ENCODE assay signal across 8 cellular contexts in the genomic region with DNA sequence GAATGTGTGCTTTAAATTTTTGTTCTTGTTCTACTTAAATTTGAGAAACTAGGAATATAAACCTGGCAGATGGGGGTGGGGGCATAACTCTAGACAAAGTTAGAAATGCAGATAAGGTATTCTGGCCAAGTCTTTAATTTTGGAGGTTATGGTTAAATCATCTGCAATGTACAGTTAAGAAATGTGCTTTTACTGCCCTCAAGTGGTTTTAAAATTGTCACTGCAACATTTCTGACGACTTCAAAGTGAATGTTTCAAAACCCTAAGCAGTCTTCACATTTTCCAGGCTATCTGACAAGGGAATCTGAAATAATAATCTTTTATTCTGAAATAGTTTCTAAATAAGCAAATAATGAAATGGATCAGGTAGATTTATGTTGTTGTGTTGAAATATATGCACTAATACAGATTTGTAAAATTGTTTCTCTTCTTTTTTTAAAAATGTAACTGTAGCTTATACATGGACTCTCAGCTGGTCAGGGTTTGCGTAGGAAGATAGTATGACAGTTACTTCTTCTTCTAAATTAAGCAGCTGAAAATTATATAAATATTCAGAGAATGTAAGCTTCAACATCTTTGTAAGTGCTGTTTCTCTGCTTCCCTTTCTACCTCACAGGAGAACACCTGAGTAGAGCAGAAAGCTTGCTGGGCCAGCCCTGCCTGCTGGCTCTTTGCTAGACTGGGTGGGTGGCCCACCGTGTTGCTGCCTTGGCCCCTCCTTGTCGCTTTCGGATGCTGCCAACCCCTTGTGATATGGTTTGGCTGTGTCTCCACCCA. TPM values are rescaled to one million over a fixed set of nuclear protein-coding genes. Genes with fewer than 3 reads are reported as not detected.
DNase-seq lines count a peak whose midpoint lies in the region; ATAC-seq and TF ChIP-seq lines count a peak whose summit lies in the region.

No MANE protein-coding gene starts in this region.

- peaks cover 0 to 7% (median 0%) of the 10 kb centered on the region in 4 donors for H3K4me1 ChIP-seq in esophagus muscularis mucosa
- peaks cover 0 to 8% of the 10 kb centered on the region in 2 experiments for H3K4me1 ChIP-seq in neutrophil (ENCODE audit: control insufficient read depth in 1 of 2, insufficient read depth in 1 of 2, low read depth in 1 of 2, low read length in 1 of 2)

- no peaks in the 10 kb centered on the region for H3K36me3 ChIP-seq in esophagus muscularis mucosa
- no peaks in the 10 kb centered on the region for H3K36me3 ChIP-seq in neutrophil

- whole genome bisulfite sequencing in esophagus muscularis mucosa, result 51% methylated on average over 5 of the region's 5 CpGs

- H3K27me3 ChIP-seq in esophagus muscularis mucosa, result no peaks in the 10 kb centered on the region
- H3K27me3 ChIP-seq in neutrophil, result no peaks in the 10 kb centered on the region

- H3K4me3 ChIP-seq in esophagus muscularis mucosa, result no peak overlapping the region
- H3K4me3 ChIP-seq in neutrophil (ENCODE audit: low read depth in 1 of 2, low read length in 1 of 2), result no peak overlapping the region

- no peak for TF ChIP-seq POLR2A in esophagus muscularis mucosa (IDR thresholded peaks at IDR 0.05; ENCODE audit: low read depth)

- TF ChIP-seq EP300 in esophagus muscularis mucosa (IDR thresholded peaks at IDR 0.05), result no peak

- in situ Hi-C loops in SK-MEL-5 (cut with HindIII; ENCODE audit: low pct_unique_long_range_greater_than_20kb, low sequenced_read_pairs), result no loop called here

- DNase-seq in COR-L47 (lab: John Stamatoyannopoulos, UW), result peak; percentile 49
- DNase-seq in M059J (ENCODE audit: low read depth), result peak; percentile 82
- peak; percentile 70 for DNase-seq in SK-MEL-5 (ENCODE audit: low read depth, low spot score)
- no peak for DNase-seq in esophagus muscularis mucosa (ENCODE audit: extremely low spot score)
- no peak for DNase-seq in T-helper 9 cell

- no peak overlapping the region for H3K27ac ChIP-seq in esophagus muscularis mucosa (replicated peaks in 1 of 4)
- no peak overlapping the region for H3K27ac ChIP-seq in neutrophil

- TF ChIP-seq CTCF in esophagus muscularis mucosa (IDR thresholded peaks at IDR 0.05), result peak; percentile 61 to 70 (median 67)
- peak; percentile 74 for TF ChIP-seq CTCF in neutrophil (IDR thresholded peaks at IDR 0.05)

- H3K9me3 ChIP-seq in esophagus muscularis mucosa (no peaks in the 10 kb centered on the region), neutrophil (no peaks in the 10 kb centered on the region)

- ATAC-seq in GM19351 (IDR thresholded peaks at IDR 0.05; ENCODE audit: unreplicated experiment), result peak; percentile 75
- ATAC-seq in GM19397 (IDR thresholded peaks at IDR 0.05; ENCODE audit: unreplicated experiment), result no peak

- intact Hi-C loops in esophagus muscularis mucosa (cut with DNase I), result loop anchor here (2.0 to 10.0 kb wide), 3 partner anchors 81 to 478 kb away; a partner anchor contains a TSS

RNA-seq across cellular contexts. Expression of a gene that starts 45.0 kb away (rescaled TPM):
- 1.6 and 3.0 TPM in 2 replicates for total RNA-seq in M059J (2014; rRNA removed; shearing (Covaris generic))
- 0.03 TPM in 1 of 2 replicates, not detected in the other for total RNA-seq in SK-MEL-5 (2014; rRNA removed; shearing (Covaris generic))
- 0.05 and 0.10 TPM in 2 replicates for polyA plus RNA-seq in SK-MEL-5 (2015; cell fraction: cytosol; rRNA removed)
- 0.17 TPM in 1 of 2 replicates, not detected in the other for polyA plus RNA-seq in SK-MEL-5 (2015; cell fraction: nucleus; rRNA removed)
- under 1 TPM; under 0.01 to 0.33 (median 0.15) TPM for total RNA-seq in esophagus muscularis mucosa

Comparison
In these comparisons a context has a peak if more than half of its experiments do, and no peak if none do; other contexts are left out.
1. DNase-seq: peak in COR-L47 (single experiment), M059J (single experiment) and SK-MEL-5 (single experiment); none in esophagus muscularis mucosa (single experiment) and T-helper 9 cell (single experiment).